Comparison of ENCODE assay signal across 8 cellular contexts in genomic region chr18:55477537-55478300, GRCh38.
DNase-seq lines count a peak whose midpoint lies in the region; ATAC-seq lines count a peak whose summit lies in the region.

No MANE protein-coding gene starts in this region.

- no peaks in the 10 kb centered on the region for H3K4me1 ChIP-seq in mucosa of rectum (ENCODE audit: control insufficient read depth in 2 of 2, insufficient read depth in 2 of 2, low read length in 2 of 2)

- peak overlapping the region; percentile 6 to 26 for H3K9ac ChIP-seq in mucosa of rectum (ENCODE audit: low read depth in 1 of 2, low read length in 2 of 2)

- no peaks in the 10 kb centered on the region for H3K9me3 ChIP-seq in mucosa of rectum (ENCODE audit: control insufficient read depth in 2 of 2, low read length in 2 of 2)

- no peaks in the 10 kb centered on the region for H3K27me3 ChIP-seq in mucosa of rectum (ENCODE audit: control insufficient read depth in 2 of 2, insufficient read depth in 2 of 2, low read length in 2 of 2)

- peak overlapping the region; percentile 61 to 68 for H3K27ac ChIP-seq in mucosa of rectum (ENCODE audit: low read depth in 2 of 2, low read length in 2 of 2)

- ATAC-seq in GM19025 (IDR thresholded peaks at IDR 0.05; ENCODE audit: low read depth, unreplicated experiment) (peak; percentile 85), HG03280 (IDR thresholded peaks at IDR 0.05; ENCODE audit: unreplicated experiment) (peak; percentile 64)

- no peaks in the 10 kb centered on the region for H3K36me3 ChIP-seq in mucosa of rectum (ENCODE audit: control insufficient read depth in 2 of 2, insufficient read depth in 2 of 2, low read length in 2 of 2)

- peak overlapping the region; percentile 56 to 66 for H3K4me3 ChIP-seq in mucosa of rectum (ENCODE audit: low read length in 2 of 2)

- peak; percentile 51 for DNase-seq in CD1c-positive myeloid dendritic cell (ENCODE audit: extremely low spot score)
- DNase-seq in SKM-1 (lab: John Stamatoyannopoulos, UW; ENCODE audit: unreplicated experiment), result peak; percentile 16
- DNase-seq in dermis microvascular lymphatic vessel endothelial cell (ENCODE audit: low read depth in 2 of 2), result peak; percentile 65 to 76
- DNase-seq in NCI-H82 treated with DMSO at 0.1 percent for 48 hours (lab: John Stamatoyannopoulos, UW; ENCODE audit: unreplicated experiment), result no peak
- DNase-seq in NCI-H1092 treated with DMSO at 0.1 percent for 48 hours (lab: John Stamatoyannopoulos, UW), result no peak

Comparison
In these comparisons a context has a peak if more than half of its experiments do, and no peak if none do; other contexts are left out.
1. DNase-seq: peak in CD1c-positive myeloid dendritic cell (single experiment), SKM-1 (single experiment) and dermis microvascular lymphatic vessel endothelial cell (2 of 2); none in NCI-H82 treated with DMSO at 0.1 percent for 48 hours (single experiment) and NCI-H1092 treated with DMSO at 0.1 percent for 48 hours (single experiment).